In genomic region chr1:46543382-46543760, GRCh38 we compare ENCODE assay signal across 22 cellular contexts. TPM values are rescaled to one million over a fixed set of nuclear protein-coding genes. Genes with fewer than 3 reads are reported as not detected.
A peak's percentile ranks its signal among the peaks of the same experiment; 100 is the strongest.
DNase-seq lines count a peak whose midpoint lies in the region; ATAC-seq and TF ChIP-seq lines count a peak whose summit lies in the region.
"Had no signal": no experiment of that assay in that cellular context is flagged by ENCODE, and none has a peak within 500 bp of the region (broad histone marks: within the 10 kb centered on the region; RNA-seq: fewer than 3 reads in every experiment).

No MANE protein-coding gene starts in this region.

- H3K36me3 ChIP-seq in H7 (replicated peaks; ENCODE audit: control insufficient read depth, insufficient read depth, low read length) (no peaks in the 10 kb centered on the region), iPS DF 6.9 (ENCODE audit: control insufficient read depth, insufficient read depth, low read length) (no peaks in the 10 kb centered on the region), neural cell (ENCODE audit: insufficient read depth, low read length) (no peaks in the 10 kb centered on the region), GM23248 (ENCODE audit: low read depth) (no peaks in the 10 kb centered on the region)
- H3K36me3 ChIP-seq: HAP-1 had no signal

- H3K9me2 ChIP-seq in neural cell (ENCODE audit: insufficient read depth, low read length) (no peaks in the 10 kb centered on the region), GM23248 (ENCODE audit: insufficient read depth) (no peaks in the 10 kb centered on the region)
- H3K9me2 ChIP-seq: SK-N-SH had no signal

- H3K27me3 Mint-ChIP-seq in WTC11 (ENCODE audit: low read depth), result peaks cover 85% of the 10 kb centered on the region

- TF ChIP-seq POLR2A in lower leg skin (IDR thresholded peaks at IDR 0.05), result no peak

- in situ Hi-C loops in GM23248 (cut with MboI), result no loop called here

- TF ChIP-seq CTCF in WTC11 (IDR thresholded peaks at IDR 0.05) (no peak), neural cell (IDR thresholded peaks at IDR 0.05; ENCODE audit: poor library complexity, severe bottlenecking) (no peak), lower leg skin (IDR thresholded peaks at IDR 0.05) (no peak)

- no peak overlapping the region for H3K27ac Mint-ChIP-seq in WTC11
- H3K27ac Mint-ChIP-seq: CD4-positive, alpha-beta T cell had no signal

- H3K9me3 ChIP-seq in iPS DF 6.9 (ENCODE audit: control insufficient read depth, insufficient read depth, low read length) (no peaks in the 10 kb centered on the region), neural cell (ENCODE audit: low read length) (no peaks in the 10 kb centered on the region), GM23248 (ENCODE audit: low read depth) (no peaks in the 10 kb centered on the region)
- H3K9me3 ChIP-seq: Caco-2, HAP-1, SK-N-SH had no signal

- H3K9ac ChIP-seq in neural cell (ENCODE audit: low read length), result no peak overlapping the region
- H3K9ac ChIP-seq in GM23248, result no peak overlapping the region
- H3K9ac ChIP-seq: SK-N-SH had no signal

- H3K36me3 Mint-ChIP-seq in WTC11, result no peaks in the 10 kb centered on the region

- H3K4me3 ChIP-seq in H7 (ENCODE audit: insufficient read depth, low read depth, low read length), result peak overlapping the region; percentile 39
- peak overlapping the region; percentile 38; the same call in 1 of the 2 replicates for H3K4me3 ChIP-seq in iPS DF 6.9 (ENCODE audit: low read length)
- H3K4me3 ChIP-seq in neural cell (ENCODE audit: low read length), result peak overlapping the region; percentile 57
- H3K4me3 ChIP-seq in GM23248, result no peak overlapping the region
- no peak overlapping the region for H3K4me3 ChIP-seq in lower leg skin (ENCODE audit: low read depth, poor library complexity, severe bottlenecking)
- H3K4me3 ChIP-seq: GM12878, HAP-1, K562 had no signal

- TF ChIP-seq RAD21 in neural cell (conservative IDR thresholded peaks at IDR 0.05), result no peak

- TF ChIP-seq EP300 in neural cell (conservative IDR thresholded peaks at IDR 0.05; ENCODE audit: poor library complexity, severe bottlenecking), result no peak

- H3K9me3 Mint-ChIP-seq in WTC11, result no peaks in the 10 kb centered on the region
- H3K9me3 Mint-ChIP-seq: CD4-positive, alpha-beta T cell had no signal

- CTCF ChIA-PET in WTC11 (lab: Charles Lee), result interaction anchor here (0.9 to 13.7 kb wide), 8 partner anchors 12 to 196 kb away, joined by 3 to 190 read pairs (median 6); a partner anchor contains a TSS

- DNase-seq in H7, result peak; percentile 73
- no peak for DNase-seq in WTC11 (ENCODE audit: low spot score)
- no peak for DNase-seq in iPS DF 6.9 (ENCODE audit: low read depth, low spot score)
- no peak for DNase-seq in GM23248
- no peak for DNase-seq in stimulated activated CD4-positive, alpha-beta T cell treated with anti-CD3 and anti-CD28 coated beads, Interleukin-4, amount 100 ng/mL, for 24 hours
- DNase-seq in lower leg skin (ENCODE audit: low spot score in 2 of 2), result no peak
- DNase-seq: Caco-2; CD4-positive, alpha-beta T cell; NCI-H1105; NCI-H2081; NCI-H510A; NCI-H748 treated with DMSO at 0.1 percent for 48 hours; OCI-M1; RPMI8226; SHP77 treated with DMSO at 0.1 percent for 48 hours had no signal

- H2AFZ ChIP-seq in neural cell (ENCODE audit: low read depth, low read length), result no peak overlapping the region
- no peak overlapping the region for H2AFZ ChIP-seq in GM23248

- H3K79me2 ChIP-seq in neural cell (replicated peaks; ENCODE audit: insufficient read depth, low read length), result no peaks in the 10 kb centered on the region
- no peaks in the 10 kb centered on the region for H3K79me2 ChIP-seq in GM23248 (ENCODE audit: insufficient read depth)

- H3K27me3 ChIP-seq in H7 (ENCODE audit: control insufficient read depth, insufficient read depth, low read length) (peaks cover 72% of the 10 kb centered on the region), iPS DF 6.9 (ENCODE audit: control insufficient read depth, insufficient read depth, low read length) (peaks cover 35% of the 10 kb centered on the region), neural cell (ENCODE audit: insufficient read depth, low read depth, low read length) (peaks cover 53% of the 10 kb centered on the region), GM23248 (replicated peaks; ENCODE audit: insufficient read depth) (peaks cover 43% of the 10 kb centered on the region)

- peak overlapping the region; percentile 91 for H3K4me3 Mint-ChIP-seq in WTC11
- H3K4me3 Mint-ChIP-seq: CD4-positive, alpha-beta T cell had no signal

- no peak overlapping the region for H3K27ac ChIP-seq in iPS DF 6.9 (ENCODE audit: low read length)
- no peak overlapping the region for H3K27ac ChIP-seq in neural cell (ENCODE audit: low read length)
- no peak overlapping the region for H3K27ac ChIP-seq in GM23248

- H3F3A ChIP-seq in neural cell (ENCODE audit: insufficient read depth, low read length, poor library complexity, severe bottlenecking) (no peaks in the 10 kb centered on the region), GM23248 (ENCODE audit: insufficient read depth) (0 out of 2 replicates have a peak, but pooled peaks cover 4% of the 10 kb centered on the region)

- intact Hi-C loops in lower leg skin (cut with DNase I; ENCODE audit: low total_unique reads), result no loop called here

- ATAC-seq in WTC11 (peak; percentile 27), HG02623 (IDR thresholded peaks at IDR 0.05; ENCODE audit: unreplicated experiment) (no peak)
- ATAC-seq: GM12878, K562 had no signal

- H3K4me1 ChIP-seq in iPS DF 6.9 (ENCODE audit: control insufficient read depth, insufficient read depth, low read length) (peaks cover 4% of the 10 kb centered on the region; the same call in 1 of the 2 replicates), GM23248 (ENCODE audit: insufficient read depth) (no peaks in the 10 kb centered on the region)
- H3K4me1 ChIP-seq: Caco-2, HAP-1 had no signal

- H3K4me2 ChIP-seq in neural cell (ENCODE audit: low read length) (no peak overlapping the region), GM23248 (ENCODE audit: unreplicated experiment) (no peak overlapping the region)
- H3K4me2 ChIP-seq: SK-N-SH had no signal

- peaks cover 17% of the 10 kb centered on the region for H3K4me1 Mint-ChIP-seq in WTC11

- H4K20me1 ChIP-seq in neural cell (ENCODE audit: insufficient read depth) (no peaks in the 10 kb centered on the region), GM23248 (ENCODE audit: insufficient read depth) (no peaks in the 10 kb centered on the region)

- POLR2A ChIA-PET in WTC11 (lab: Charles Lee), result no interaction called here

- WGBS in iPS DF 6.9 (ENCODE audit: insufficient coverage, insufficient read length), result no CpG with 5 or more reads among the region's 7 CpGs
- 75 to 85% methylated on average over 7 of the region's 7 CpGs for WGBS in GM23248 (ENCODE audit: low coverage in 1 of 2, low lambda C conversion rate in 2 of 2, missing lambda C conversion rate in 2 of 2), 2 experiments
- WGBS in lower leg skin, 2 donors, result 58 to 75% methylated on average over 7 of the region's 7 CpGs

TF ChIP-seq in WTC11, 78 proteins besides CTCF, POLR2A, EP300 and RAD21 (continues in another document):
- no peak for TF ChIP-seq JAZF1 (CRISPR knock-in tag; IDR thresholded peaks at IDR 0.05)
- no peak for TF ChIP-seq SP1 (CRISPR knock-in tag; conservative IDR thresholded peaks at IDR 0.05)
- no peak for TF ChIP-seq E2F4 (CRISPR knock-in tag; IDR thresholded peaks at IDR 0.05; ENCODE audit: borderline replicate concordance, low read depth)
- TF ChIP-seq ATF1 (CRISPR knock-in tag; IDR thresholded peaks at IDR 0.05), result no peak
- no peak for TF ChIP-seq TP53 (CRISPR knock-in tag; IDR thresholded peaks at IDR 0.05)
- no peak for TF ChIP-seq GTF2I (CRISPR knock-in tag; conservative IDR thresholded peaks at IDR 0.05)

TF ChIP-seq in neural cell, 6 proteins besides CTCF, POLR2A, EP300 and RAD21 (continues in another document):
- no peak for TF ChIP-seq SMC3 (conservative IDR thresholded peaks at IDR 0.05; ENCODE audit: poor library complexity)
- no peak for TF ChIP-seq EZH2 (IDR thresholded peaks at IDR 0.05; ENCODE audit: borderline replicate concordance, insufficient read depth, low read length, poor library complexity, severe bottlenecking)
- TF ChIP-seq REST (IDR thresholded peaks at IDR 0.05; ENCODE audit: borderline replicate concordance), result no peak
- TF ChIP-seq TAF1 (IDR thresholded peaks at IDR 0.05; ENCODE audit: low read depth), result no peak
- no peak for TF ChIP-seq POLR2AphosphoS5 (IDR thresholded peaks at IDR 0.05)

RNA-seq across cellular contexts. Expression of gene KNCN, which starts 8.1 kb away (rescaled TPM):
- not detected in 2 replicates for total RNA-seq in H7 (2014; rRNA removed; shearing (Covaris generic))
- total RNA-seq in WTC11 (2021) (not detected in 3 replicates), lower leg skin (not detected)
- polyA plus RNA-seq in neural cell (not detected in 2 replicates), GM23248 (2016; fragmentation: Nextera tagmentation; extraction: Ambion mirVana) (not detected in 2 replicates)
- not detected in 2 replicates for polyA minus RNA-seq in neural cell
- not detected in 2 replicates for total RNA-seq in GM23248 (2014; rRNA removed; shearing (Covaris generic))
- total RNA-seq: Caco-2; CD4-positive, alpha-beta T cell; GM12878; K562 had no signal
- polyA plus RNA-seq: BJ, GM12878, K562, SK-N-SH had no signal

RNA-seq across cellular contexts. Expression of gene DMBX1, which starts 53.7 kb away (rescaled TPM):
- 4.2 and 5.4 TPM in 2 replicates for total RNA-seq in H7 (2014; rRNA removed; shearing (Covaris generic))
- total RNA-seq in WTC11 (2021), result 1.7 to 3.7 TPM (median 1.8 TPM) in 3 replicates
- polyA plus RNA-seq in neural cell, result 0.28 TPM in 1 of 2 replicates, not detected in the other
- not detected in 2 replicates for polyA minus RNA-seq in neural cell
- not detected in 2 replicates for total RNA-seq in GM23248 (2014; rRNA removed; shearing (Covaris generic))
- polyA plus RNA-seq in GM23248 (2016; fragmentation: Nextera tagmentation; extraction: Ambion mirVana), result not detected in 2 replicates
- total RNA-seq in lower leg skin, result under 1 TPM in 3 of 4 donors, not detected in 1; 0.12 to 0.51 (median 0.42) TPM
- total RNA-seq: CD4-positive, alpha-beta T cell; GM12878 had no signal
- polyA plus RNA-seq: BJ, SK-N-SH had no signal

Comparison
In these comparisons a context has a peak if more than half of its experiments do, and no peak if none do; other contexts are left out.
1. H3K4me3 ChIP-seq: peak in H7 (single experiment), iPS DF 6.9 (single experiment) and neural cell (single experiment); none in GM23248 (single experiment) and lower leg skin (single experiment).